ENCODE assay signal across 8 cellular contexts in genomic region chr6:28141500-28142329, GRCh38. TPM values are rescaled to one million over a fixed set of nuclear protein-coding genes. Genes with fewer than 3 reads are reported as not detected.
DNase-seq lines count a peak whose midpoint lies in the region; FAIRE-seq and TF ChIP-seq lines count a peak whose summit lies in the region.

ZKSCAN8 (plus strand) TSS chr6:28141883; CDS start chr6:28148408, 6,525 bp downstream.

- H3K9me3 ChIP-seq in neuron (ENCODE audit: low read length) = no peaks in the 10 kb centered on the region

- peak within 1 kb of the TSS; percentile 74 for H2AFZ ChIP-seq in neuron (ENCODE audit: low read depth, low read length)

- peak; percentile 76 for TF ChIP-seq POLR2A in NB4 (IDR thresholded peaks at IDR 0.05; ENCODE audit: extremely low read depth, insufficient read length)

- peaks cover 34% of the 10 kb centered on the region for H3K36me3 Mint-ChIP-seq in HFFc6 (ENCODE audit: low read depth)

- H3K4me1 Mint-ChIP-seq in HFFc6 (ENCODE audit: low read depth) = peaks cover 51% of the 10 kb centered on the region

- H3K27ac Mint-ChIP-seq in HFFc6 = peak within 1 kb of the TSS; percentile 93

- H3K36me3 ChIP-seq in neuron (ENCODE audit: insufficient read depth, low read length) = peaks cover 23% of the 10 kb centered on the region

- H3K4me3 Mint-ChIP-seq in HFFc6 = peak within 1 kb of the TSS; percentile 95

- no peaks in the 10 kb centered on the region for H3K9me3 Mint-ChIP-seq in HFFc6

- H3K27me3 Mint-ChIP-seq in HFFc6 (ENCODE audit: insufficient read depth) = no peaks in the 10 kb centered on the region; the same call in 1 of the 2 replicates

- H3K4me3 ChIP-seq in NB4 (ENCODE audit: low read depth, low read length) = peak within 1 kb of the TSS; percentile 93
- H3K4me3 ChIP-seq in neuron (ENCODE audit: low read length) = peak within 1 kb of the TSS; percentile 63

- FAIRE-seq in frontal cortex (lab: Jason Lieb, UNC) = no peak

- TF ChIP-seq CTCF in HFFc6 (IDR thresholded peaks at IDR 0.05) (no peak), NB4 (IDR thresholded peaks at IDR 0.05; ENCODE audit: low read depth, low read length) (no peak)

- peaks cover 21% of the 10 kb centered on the region for H3K4me1 ChIP-seq in neuron (ENCODE audit: insufficient read depth, low read length)

- H3K27me3 ChIP-seq in neuron (ENCODE audit: insufficient read depth, low read length) = no peaks in the 10 kb centered on the region

- in situ Hi-C loops in SK-MEL-5 (cut with HindIII; ENCODE audit: low pct_unique_long_range_greater_than_20kb, low sequenced_read_pairs) = no loop called here

- DNase-seq in GM04504 (ENCODE audit: low read depth) (peak; percentile 64), HFFc6 (peak; percentile 71), NB4 (ENCODE audit: low read depth) (peak; percentile 95), SK-MEL-5 (ENCODE audit: low read depth, low spot score) (peak; percentile 90), frontal cortex (ENCODE audit: low spot score in 2 of 2) (peak; percentile 52 to 80), superior temporal gyrus (ENCODE audit: extremely low spot score) (peak; percentile 85)
- peak; percentile 79 for DNase-seq in activated naive CD4-positive, alpha-beta T cell treated with Interleukin-2 at 50 U/mL for 16 hours

RNA-seq across cellular contexts. Expression of gene ZKSCAN8, which starts in this region (rescaled TPM):
- 10 to 100 TPM; 13.2 to 15.3 (median 14.0) TPM for total RNA-seq in HFFc6 (2021; fragmentation: NEBNext Ultra II Directional; extraction: Animal tissue kit (Norgen Biotek cat#: 25700))
- 12.7 and 12.9 TPM in 2 replicates for total RNA-seq in SK-MEL-5 (2014; rRNA removed; shearing (Covaris generic))
- polyA plus RNA-seq in SK-MEL-5 (2015; cell fraction: cytosol; rRNA removed) = 4.2 and 9.6 TPM in 2 replicates
- 53.3 and 63.1 TPM in 2 replicates for polyA plus RNA-seq in SK-MEL-5 (2015; cell fraction: nucleus; rRNA removed)
- total RNA-seq in frontal cortex = 15.9 TPM

Comparison
In these comparisons a context has a peak if more than half of its experiments do, and no peak if none do; other contexts are left out.
1. Peak in every context shown above with its lines: DNase-seq and H3K4me3 ChIP-seq.